In genomic region chr22:21643533-21644357, GRCh38 we compare ENCODE assay signal across 8 cellular contexts. TPM values are rescaled to one million over a fixed set of nuclear protein-coding genes. Genes with fewer than 3 reads are reported as not detected.
DNase-seq lines count a peak whose midpoint lies in the region; ATAC-seq and TF ChIP-seq lines count a peak whose summit lies in the region.

No MANE protein-coding gene starts in this region.

- H3F3A ChIP-seq in OCI-LY1 (ENCODE audit: insufficient read depth, low read length): no peaks in the 10 kb centered on the region

- peaks cover 2% of the 10 kb centered on the region for H3K27me3 Mint-ChIP-seq in activated CD4-positive, alpha-beta T cell treated with anti-CD3 and anti-CD28 coated beads for 36 hours

- H3K27ac ChIP-seq in OCI-LY1 (ENCODE audit: low read depth, low read length, poor library complexity, severe bottlenecking): peak overlapping the region; percentile 48

- peaks cover 32% of the 10 kb centered on the region for H3K36me3 Mint-ChIP-seq in activated CD4-positive, alpha-beta T cell treated with anti-CD3 and anti-CD28 coated beads for 36 hours (ENCODE audit: low read depth)

- peaks cover 4% of the 10 kb centered on the region; the same call in 1 of the 2 replicates for H3K79me2 ChIP-seq in OCI-LY1 (ENCODE audit: insufficient read depth, low read length)

- DNase-seq in activated CD4-positive, alpha-beta T cell treated with anti-CD3 and anti-CD28 coated beads for 36 hours: peak; percentile 46
- no peak for DNase-seq in activated CD4-positive, alpha-beta T cell treated with anti-CD3 and anti-CD28 coated beads for 1 hour
- DNase-seq in skeletal muscle cell (ENCODE audit: low read depth): no peak

- peak overlapping the region; percentile 14 for H3K27ac Mint-ChIP-seq in activated CD4-positive, alpha-beta T cell treated with anti-CD3 and anti-CD28 coated beads for 36 hours

- intact Hi-C loops in activated CD4-positive, alpha-beta T cell treated with anti-CD3 and anti-CD28 coated beads for 36 hours (cut with DNase I, micrococcal nuclease): loop anchor here in 1 of 2 experiments (2.0 to 5.0 kb wide), 2 partner anchors 56 to 727 kb away; partner anchors contain the start of gene CRKL

- no peaks in the 10 kb centered on the region for H4K20me1 ChIP-seq in OCI-LY1 (ENCODE audit: insufficient read depth, low read length)

- H3K36me3 ChIP-seq in OCI-LY1 (ENCODE audit: insufficient read depth, low read length) (peaks cover 38% of the 10 kb centered on the region), endocrine pancreas (ENCODE audit: control insufficient read depth, insufficient read depth, low read length) (no peaks in the 10 kb centered on the region)

- H3K4me1 Mint-ChIP-seq in activated CD4-positive, alpha-beta T cell treated with anti-CD3 and anti-CD28 coated beads for 36 hours: peaks cover 30% of the 10 kb centered on the region

- POLR2A ChIA-PET in activated CD4-positive, alpha-beta T cell treated with anti-CD3 and anti-CD28 coated beads for 36 hours (lab: Charles Lee): interaction anchor here (1.0 to 4.3 kb wide), 5 partner anchors 8 to 75 kb away, joined by 3 to 36 read pairs (median 5); partner anchors contain the start of genes CCDC116 and YDJC

- no peak overlapping the region for H2AFZ ChIP-seq in OCI-LY1 (ENCODE audit: low read length)

- peak; percentile 43 for TF ChIP-seq CTCF in OCI-LY1 (IDR thresholded peaks at IDR 0.05; ENCODE audit: low read length)

- H3K27me3 ChIP-seq in OCI-LY1 (ENCODE audit: insufficient read depth, low read length) (no peaks in the 10 kb centered on the region), endocrine pancreas (ENCODE audit: control insufficient read depth, insufficient read depth, low read length) (no peaks in the 10 kb centered on the region)

- no peaks in the 10 kb centered on the region for H3K9me3 Mint-ChIP-seq in activated CD4-positive, alpha-beta T cell treated with anti-CD3 and anti-CD28 coated beads for 36 hours (ENCODE audit: low read depth)

- CTCF ChIA-PET in activated CD4-positive, alpha-beta T cell treated with anti-CD3 and anti-CD28 coated beads for 36 hours (lab: Charles Lee): interaction anchor here (0.6 to 9.6 kb wide), 11 partner anchors 8 to 88 kb away, joined by 3 to 209 read pairs (median 5); partner anchors contain the start of genes CCDC116, PPIL2 and YDJC

- peak overlapping the region; percentile 96 for H3K4me2 ChIP-seq in OCI-LY1 (ENCODE audit: low read length)

- no peak for ATAC-seq in activated CD4-positive, alpha-beta T cell treated with anti-CD3 and anti-CD28 coated beads for 36 hours
- ATAC-seq in HG03175 (IDR thresholded peaks at IDR 0.05; ENCODE audit: unreplicated experiment): no peak
- ATAC-seq in HG02852 (IDR thresholded peaks at IDR 0.05; ENCODE audit: unreplicated experiment): no peak
- ATAC-seq in HG02610 (IDR thresholded peaks at IDR 0.05; ENCODE audit: unreplicated experiment): no peak

- peak overlapping the region; percentile 85 for H3K9ac ChIP-seq in OCI-LY1 (ENCODE audit: low read length)
- peak overlapping the region; percentile 27 for H3K9ac ChIP-seq in endocrine pancreas (ENCODE audit: control insufficient read depth, insufficient read depth, low read length)

- H3K9me3 ChIP-seq in OCI-LY1 (ENCODE audit: low read length) (no peaks in the 10 kb centered on the region), endocrine pancreas (ENCODE audit: control insufficient read depth, low read length) (no peaks in the 10 kb centered on the region)

- H3K9me2 ChIP-seq in OCI-LY1 (ENCODE audit: low read depth, low read length): no peaks in the 10 kb centered on the region

- H3K4me1 ChIP-seq in OCI-LY1 (ENCODE audit: insufficient read depth, low read length, severe bottlenecking) (peaks cover 24% of the 10 kb centered on the region), endocrine pancreas (ENCODE audit: control insufficient read depth, insufficient read depth, low read length) (peaks cover 4% of the 10 kb centered on the region)

- peak overlapping the region; percentile 85 for H3K4me3 Mint-ChIP-seq in activated CD4-positive, alpha-beta T cell treated with anti-CD3 and anti-CD28 coated beads for 36 hours

- H3K4me3 ChIP-seq in OCI-LY1 (ENCODE audit: low read depth, low read length, poor library complexity, severe bottlenecking) (peak overlapping the region; percentile 80), endocrine pancreas (ENCODE audit: control insufficient read depth, insufficient read depth, low read length) (no peak overlapping the region), skeletal muscle cell (ENCODE audit: low read depth, low read length) (peak overlapping the region; percentile 85)

RNA-seq across cellular contexts. Expression of gene SDF2L1, which starts 1.6 kb away (rescaled TPM):
- total RNA-seq in activated CD4-positive, alpha-beta T cell treated with anti-CD3 and anti-CD28 coated beads for 36 hours: 10 to 100 TPM; 13.7 to 32.8 TPM

RNA-seq across cellular contexts. Expression of gene CCDC116, which starts 11.2 kb away (rescaled TPM):
- total RNA-seq in activated CD4-positive, alpha-beta T cell treated with anti-CD3 and anti-CD28 coated beads for 36 hours: under 1 TPM; 0.23 to 0.33 TPM

RNA-seq across cellular contexts. Expression of gene YDJC, which starts 13.9 kb away (rescaled TPM):
- total RNA-seq in activated CD4-positive, alpha-beta T cell treated with anti-CD3 and anti-CD28 coated beads for 36 hours: 10 to 100 TPM; 43.4 to 54.0 TPM

RNA-seq across cellular contexts. Expression of gene PPIL2, which starts 22.1 kb away (rescaled TPM):
- 10 to 100 TPM; 42.8 to 57.7 TPM for total RNA-seq in activated CD4-positive, alpha-beta T cell treated with anti-CD3 and anti-CD28 coated beads for 36 hours
